10 cellular contexts compared by ENCODE assay signal in the genomic region with DNA sequence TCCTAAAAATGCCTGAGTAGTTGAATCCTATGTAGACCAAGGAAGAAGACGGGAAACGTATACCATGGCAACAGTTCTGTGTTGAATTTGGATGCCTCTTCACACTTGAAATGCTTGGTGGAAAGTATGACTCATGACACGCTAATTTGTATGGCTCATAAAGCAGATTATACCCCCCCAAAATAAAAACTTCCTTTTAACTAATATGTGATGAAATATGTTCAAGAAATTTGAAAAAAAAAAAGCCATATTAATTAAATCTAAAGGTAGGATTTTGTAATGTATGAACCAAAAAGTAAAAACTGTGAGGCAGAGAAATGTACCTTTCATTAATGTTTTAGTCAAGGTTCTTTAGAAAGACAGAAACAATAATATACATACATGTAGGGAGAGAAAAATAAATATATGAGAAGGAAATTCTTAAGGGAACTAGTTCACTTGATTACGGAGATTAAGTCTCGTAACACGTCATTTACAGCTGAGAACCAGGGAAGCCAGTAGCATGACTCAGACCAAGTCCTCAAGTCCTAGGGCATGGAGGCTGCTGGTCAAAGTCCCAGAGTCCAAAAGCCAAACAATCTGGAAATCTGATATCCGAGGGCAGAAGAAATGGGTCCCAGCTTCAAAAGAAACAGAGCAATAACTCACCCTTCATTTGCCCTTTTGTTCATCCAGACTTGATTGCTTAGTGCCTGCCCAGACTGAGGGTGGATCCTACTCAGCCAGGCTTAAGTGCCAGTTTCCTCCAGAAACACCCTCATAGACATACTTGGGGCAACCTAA.
DNase-seq lines count a peak whose midpoint lies in the region; ATAC-seq, FAIRE-seq and TF ChIP-seq lines count a peak whose summit lies in the region.
"Had no signal": no experiment of that assay in that cellular context is flagged by ENCODE, and none has a peak within 500 bp of the region (broad histone marks: within the 10 kb centered on the region; RNA-seq: fewer than 3 reads in every experiment).

No MANE protein-coding gene starts in this region.

- H3K4me2 ChIP-seq in endothelial cell of umbilical vein (ENCODE audit: insufficient read depth, low read length), result peak overlapping the region; percentile 80

- peak overlapping the region in 1 of 3 experiments; percentile 5 for H3K4me3 ChIP-seq in endothelial cell of umbilical vein (replicated peaks in 1 of 3; ENCODE audit: insufficient read depth in 1 of 3, low read depth in 1 of 3, low read length in 3 of 3)
- no peak overlapping the region for H3K4me3 ChIP-seq in suprapubic skin
- H3K4me3 ChIP-seq: lower lobe of right lung had no signal

- no peaks in the 10 kb centered on the region for H3K27me3 ChIP-seq in endothelial cell of umbilical vein (ENCODE audit: control insufficient read depth in 2 of 2, insufficient read depth in 2 of 2, low read length in 2 of 2)
- H3K27me3 ChIP-seq in suprapubic skin, result no peaks in the 10 kb centered on the region

- peak; percentile 83 for DNase-seq in NCI-H446 treated with DMSO at 0.1 percent for 48 hours (lab: John Stamatoyannopoulos, UW)
- DNase-seq in endothelial cell of umbilical vein (ENCODE audit: low read depth, low spot score), result peak; percentile 95
- DNase-seq in non-pigmented ciliary epithelial cell (ENCODE audit: low read depth), result peak; percentile 95
- DNase-seq in RWPE1 (ENCODE audit: low spot score), result no peak
- DNase-seq in suprapubic skin (ENCODE audit: low spot score in 2 of 2), result no peak
- DNase-seq in C1 segment of cervical spinal cord (lab: John Stamatoyannopoulos, UW), result no peak
- DNase-seq: lower lobe of right lung, NCI-H2081 had no signal

- peak overlapping the region; percentile 83 for H2AFZ ChIP-seq in endothelial cell of umbilical vein (ENCODE audit: low read depth, low read length)

- no peak for TF ChIP-seq EP300 in suprapubic skin (IDR thresholded peaks at IDR 0.05)

- POLR2A ChIA-PET in endothelial cell of umbilical vein (lab: Charles Lee), result no interaction called here
- POLR2A ChIA-PET in RWPE1 (lab: Yijun Ruan, JAX; ENCODE audit: low non-redundant PET), result no interaction called here

- no TSS peak for BruUV-seq in endothelial cell of umbilical vein (replicated peaks; lab: Mats Ljungman, UMichigan)

- no peak overlapping the region for H3K4me3 Mint-ChIP-seq in stimulated activated memory B cell treated with anti-CD40 and anti-IgM and Interleukin-4, amounts not matched to agents 10 μg/mL and 1 μg/mL and 100 μg/mL, for 72 hours

- TF ChIP-seq POLR2A in endothelial cell of umbilical vein (IDR thresholded peaks at IDR 0.05; ENCODE audit: low read depth, low read length), result no peak
- TF ChIP-seq POLR2A in suprapubic skin (IDR thresholded peaks at IDR 0.05), result no peak

- ATAC-seq in stimulated activated memory B cell treated with anti-CD40 and anti-IgM and Interleukin-4, amounts not matched to agents 10 μg/mL and 1 μg/mL and 100 μg/mL, for 72 hours, result no peak
- ATAC-seq: lower lobe of right lung had no signal

- H3K4me1 Mint-ChIP-seq in stimulated activated memory B cell treated with anti-CD40 and anti-IgM and Interleukin-4, amounts not matched to agents 10 μg/mL and 1 μg/mL and 100 μg/mL, for 72 hours, result no peaks in the 10 kb centered on the region

- H3K4me1 ChIP-seq in endothelial cell of umbilical vein (ENCODE audit: control insufficient read depth, extremely low read depth, insufficient read depth, low read length) (peaks cover 31% of the 10 kb centered on the region), suprapubic skin (no peaks in the 10 kb centered on the region)
- H3K4me1 ChIP-seq: lower lobe of right lung had no signal

- peak overlapping the region; percentile 92 for H3K9ac ChIP-seq in endothelial cell of umbilical vein (replicated peaks; ENCODE audit: extremely low read depth, insufficient read depth, low read length)

- no peak for TF ChIP-seq CTCF in endothelial cell of umbilical vein (IDR thresholded peaks at IDR 0.05; ENCODE audit: extremely low read depth in 1 of 2, insufficient read depth in 1 of 2, low read depth in 1 of 2, low read length in 2 of 2)
- TF ChIP-seq CTCF in RWPE1 (conservative IDR thresholded peaks at IDR 0.05; ENCODE audit: low read depth), result no peak
- TF ChIP-seq CTCF in suprapubic skin (IDR thresholded peaks at IDR 0.05), result no peak

- intact Hi-C loops in endothelial cell of umbilical vein (cut with micrococcal nuclease), result loop anchor here (1.0 to 10.0 kb wide), 7 partner anchors 13 to 465 kb away; no protein-coding TSS in a partner anchor

- dilution Hi-C loops in endothelial cell of umbilical vein (cut with MboI; ENCODE audit: extremely low pct_ligation_motif_present, low sequenced_read_pairs), result no loop called here

- no peaks in the 10 kb centered on the region for H3K27me3 Mint-ChIP-seq in stimulated activated memory B cell treated with anti-CD40 and anti-IgM and Interleukin-4, amounts not matched to agents 10 μg/mL and 1 μg/mL and 100 μg/mL, for 72 hours

- CTCF ChIA-PET in endothelial cell of umbilical vein (lab: Charles Lee), result interaction anchor here (0.8 kb wide), 1 partner anchor 54 kb away, joined by 3 read pairs; no protein-coding TSS in a partner anchor
- CTCF ChIA-PET in RWPE1 (lab: Yijun Ruan, JAX), result interaction anchor here (0.6 kb wide), 1 partner anchor 22 kb away, joined by 3 read pairs; no protein-coding TSS in a partner anchor

- no peak overlapping the region for H3K27ac Mint-ChIP-seq in stimulated activated memory B cell treated with anti-CD40 and anti-IgM and Interleukin-4, amounts not matched to agents 10 μg/mL and 1 μg/mL and 100 μg/mL, for 72 hours

- H3K9me3 ChIP-seq in endothelial cell of umbilical vein (replicated peaks; ENCODE audit: control insufficient read depth, insufficient read depth, low read length) (no peaks in the 10 kb centered on the region), suprapubic skin (no peaks in the 10 kb centered on the region)
- H3K9me3 ChIP-seq: lower lobe of right lung had no signal

- H4K20me1 ChIP-seq in endothelial cell of umbilical vein (replicated peaks; ENCODE audit: control insufficient read depth, extremely low read depth, insufficient read depth, low read length), result no peaks in the 10 kb centered on the region

- no peaks in the 10 kb centered on the region for H3K36me3 Mint-ChIP-seq in stimulated activated memory B cell treated with anti-CD40 and anti-IgM and Interleukin-4, amounts not matched to agents 10 μg/mL and 1 μg/mL and 100 μg/mL, for 72 hours

- FAIRE-seq in G401.6 (lab: Jason Lieb, UNC), result peak; percentile 85
- peak; percentile 82 for FAIRE-seq in endothelial cell of umbilical vein (lab: Jason Lieb, UNC)

- H3K36me3 ChIP-seq in endothelial cell of umbilical vein (ENCODE audit: control insufficient read depth in 2 of 2, extremely low read depth in 1 of 2, insufficient read depth in 2 of 2, low read length in 2 of 2), result no peaks in the 10 kb centered on the region
- no peaks in the 10 kb centered on the region for H3K36me3 ChIP-seq in suprapubic skin
- H3K36me3 ChIP-seq: lower lobe of right lung had no signal

- 58% methylated on average over 7 of the region's 7 CpGs for WGBS in suprapubic skin

- H3K79me2 ChIP-seq in endothelial cell of umbilical vein (ENCODE audit: control insufficient read depth, insufficient read depth, low read length), result no peaks in the 10 kb centered on the region

- no peaks in the 10 kb centered on the region for H3K9me3 Mint-ChIP-seq in stimulated activated memory B cell treated with anti-CD40 and anti-IgM and Interleukin-4, amounts not matched to agents 10 μg/mL and 1 μg/mL and 100 μg/mL, for 72 hours

- peak overlapping the region; percentile 97 for H3K27ac ChIP-seq in endothelial cell of umbilical vein (ENCODE audit: insufficient read depth, low read depth, low read length)
- H3K27ac ChIP-seq in RWPE1, result no peak overlapping the region
- no peak overlapping the region for H3K27ac ChIP-seq in suprapubic skin
- H3K27ac ChIP-seq: lower lobe of right lung had no signal

- H3K9me1 ChIP-seq in endothelial cell of umbilical vein (replicated peaks; ENCODE audit: control insufficient read depth, extremely low read depth, insufficient read depth, low read length), result no peaks in the 10 kb centered on the region

TF ChIP-seq in endothelial cell of umbilical vein, 7 proteins besides CTCF, POLR2A, EP300 and RAD21:
- peak; percentile 62 for TF ChIP-seq POLR2AphosphoS5 (IDR thresholded peaks at IDR 0.05; ENCODE audit: insufficient read depth, low read depth, low read length)
- peak; percentile 94 for TF ChIP-seq JUN (IDR thresholded peaks at IDR 0.05; ENCODE audit: borderline replicate concordance, insufficient read depth, insufficient read length, low read depth)
- peak; percentile 82 for TF ChIP-seq FOS (IDR thresholded peaks at IDR 0.05; ENCODE audit: borderline replicate concordance, insufficient read depth, low read length)
- no peak for TF ChIP-seq MYC (IDR thresholded peaks at IDR 0.05; ENCODE audit: low read depth, low read length)
- TF ChIP-seq, protein P1, sequence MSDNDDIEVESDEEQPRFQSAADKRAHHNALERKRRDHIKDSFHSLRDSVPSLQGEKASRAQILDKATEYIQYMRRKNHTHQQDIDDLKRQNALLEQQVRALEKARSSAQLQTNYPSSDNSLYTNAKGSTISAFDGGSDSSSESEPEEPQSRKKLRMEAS (IDR thresholded peaks at IDR 0.05; ENCODE audit: insufficient read depth, insufficient read length), result no peak
- no peak for TF ChIP-seq EZH2 (IDR thresholded peaks at IDR 0.05; ENCODE audit: borderline replicate concordance, low read depth, low read length, severe bottlenecking)
- peak; percentile 96 for TF ChIP-seq GATA2 (IDR thresholded peaks at IDR 0.05; ENCODE audit: insufficient read depth, insufficient read length, low read depth, low read length)

Comparison
In these comparisons a context has a peak if more than half of its experiments do, and no peak if none do; other contexts are left out.
1. DNase-seq: peak in NCI-H446 treated with DMSO at 0.1 percent for 48 hours (single experiment), endothelial cell of umbilical vein (single experiment) and non-pigmented ciliary epithelial cell (single experiment); none in RWPE1 (single experiment), suprapubic skin (0 of 2) and C1 segment of cervical spinal cord (0 of 14).